Comparison of ENCODE assay signal across 22 cellular contexts in the genomic region with DNA sequence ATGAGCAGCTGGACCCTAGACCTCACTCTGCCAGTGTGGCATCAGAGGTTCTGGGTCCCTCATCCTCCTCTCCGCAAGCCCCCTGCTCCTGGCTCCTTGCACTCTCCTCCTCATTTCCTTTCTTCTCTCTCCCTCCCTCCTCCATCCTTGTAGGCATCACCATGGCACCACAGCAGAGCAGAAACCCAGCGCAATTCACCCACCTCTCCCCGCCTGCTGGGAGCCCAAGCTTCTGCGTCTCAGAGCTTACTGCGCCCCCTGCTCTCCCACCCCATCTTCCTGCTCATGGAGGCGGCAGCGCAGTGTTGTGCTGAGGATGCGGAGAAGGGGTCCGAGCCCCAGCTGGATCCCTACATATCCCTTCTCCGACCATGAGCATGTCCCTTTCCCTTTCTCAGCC. TPM values are rescaled to one million over a fixed set of nuclear protein-coding genes. Genes with fewer than 3 reads are reported as not detected.
"Had no signal": no experiment of that assay in that cellular context is flagged by ENCODE, and none has a peak within 500 bp of the region (broad histone marks: within the 10 kb centered on the region; RNA-seq: fewer than 3 reads in every experiment).

No MANE protein-coding gene starts in this region.

- ATAC-seq: activated CD4-positive, alpha-beta T cell treated with anti-CD3 and anti-CD28 coated beads for 36 hours; foreskin keratinocyte; left ventricle myocardium superior; natural killer cell treated with Interleukin-12 subunit alpha and Interleukin-12 subunit beta and Interleukin-15 and Interleukin-18, amount 100 ng/mL, for 72 hours; right lobe of liver; stimulated activated naive B cell treated with anti-CD40 and anti-IgM and Interleukin-4, amounts not matched to agents 10 μg/mL and 1 μg/mL and 100 μg/mL, for 72 hours; T-helper 17 cell had no signal

- H3K4me3 ChIP-seq: right lobe of liver, skin epidermis had no signal

- DNase-seq: activated B cell treated with CpG ODN at 0.5 μM for 24 hours; activated CD4-positive, alpha-beta T cell treated with anti-CD3 and anti-CD28 coated beads for 36 hours; activated CD4-positive, alpha-beta T cell treated with anti-CD3 and anti-CD28 coated beads, Interleukin-2, amount 50 U/mL, for 4 hours; activated CD8-positive, alpha-beta memory T cell treated with anti-CD3 and anti-CD28 coated beads for 24 hours; activated CD8-positive, alpha-beta memory T cell treated with anti-CD3 and anti-CD28 coated beads, Interleukin-2, amount 50 U/mL, for 48 hours; activated naive CD4-positive, alpha-beta T cell treated with Interleukin-2 at 50 U/mL for 16 hours; activated naive CD8-positive, alpha-beta T cell treated with anti-CD3 and anti-CD28 coated beads for 36 hours; activated T-cell treated with anti-CD3 and anti-CD28 coated beads, Interleukin-2, amount 50 U/mL, for 48 hours; effector CD4-positive, alpha-beta T cell; foreskin keratinocyte; left ventricle myocardium superior; stimulated activated naive B cell treated with anti-CD40 and anti-IgM and Interleukin-4, amounts not matched to agents 10 μg/mL and 1 μg/mL and 100 μg/mL, for 72 hours; T-helper 17 cell; upper lobe of left lung had no signal

- H3K9me3 ChIP-seq: right lobe of liver, upper lobe of left lung had no signal

- H3K4me3 Mint-ChIP-seq: activated B cell treated with CpG ODN at 0.5 μM for 24 hours; activated CD4-positive, alpha-beta T cell treated with anti-CD3 and anti-CD28 coated beads for 36 hours; activated naive CD8-positive, alpha-beta T cell treated with anti-CD3 and anti-CD28 coated beads for 36 hours; natural killer cell treated with Interleukin-12 subunit alpha and Interleukin-12 subunit beta and Interleukin-15 and Interleukin-18, amount 100 ng/mL, for 72 hours; stimulated activated naive B cell treated with anti-CD40 and anti-IgM and Interleukin-4, amounts not matched to agents 10 μg/mL and 1 μg/mL and 100 μg/mL, for 72 hours; T-helper 17 cell had no signal

- H3K36me3 Mint-ChIP-seq: activated naive CD8-positive, alpha-beta T cell treated with anti-CD3 and anti-CD28 coated beads for 36 hours; natural killer cell treated with Interleukin-12 subunit alpha and Interleukin-12 subunit beta and Interleukin-15 and Interleukin-18, amount 100 ng/mL, for 72 hours; stimulated activated naive B cell treated with anti-CD40 and anti-IgM and Interleukin-4, amounts not matched to agents 10 μg/mL and 1 μg/mL and 100 μg/mL, for 72 hours had no signal

- H3K36me3 ChIP-seq: right lobe of liver, upper lobe of left lung had no signal

- H3K9me3 Mint-ChIP-seq: activated B cell treated with CpG ODN at 0.5 μM for 24 hours; activated naive CD8-positive, alpha-beta T cell treated with anti-CD3 and anti-CD28 coated beads for 36 hours; natural killer cell treated with Interleukin-12 subunit alpha and Interleukin-12 subunit beta and Interleukin-15 and Interleukin-18, amount 100 ng/mL, for 72 hours; stimulated activated naive B cell treated with anti-CD40 and anti-IgM and Interleukin-4, amounts not matched to agents 10 μg/mL and 1 μg/mL and 100 μg/mL, for 72 hours had no signal

- H3K27ac ChIP-seq: foreskin keratinocyte, parathyroid adenoma, right lobe of liver, skin epidermis had no signal

- H3K4me1 ChIP-seq: foreskin keratinocyte had no signal

- H3K27ac Mint-ChIP-seq: activated B cell treated with CpG ODN at 0.5 μM for 24 hours; activated CD4-positive, alpha-beta T cell treated with anti-CD3 and anti-CD28 coated beads for 36 hours; activated naive CD8-positive, alpha-beta T cell treated with anti-CD3 and anti-CD28 coated beads for 36 hours; natural killer cell treated with Interleukin-12 subunit alpha and Interleukin-12 subunit beta and Interleukin-15 and Interleukin-18, amount 100 ng/mL, for 72 hours; stimulated activated naive B cell treated with anti-CD40 and anti-IgM and Interleukin-4, amounts not matched to agents 10 μg/mL and 1 μg/mL and 100 μg/mL, for 72 hours; T-helper 17 cell had no signal

RNA-seq across cellular contexts. Expression of a gene that starts 1.7 kb away (rescaled TPM):
- total RNA-seq: activated B cell treated with CpG ODN at 0.5 μM for 24 hours; activated CD4-positive, alpha-beta T cell treated with anti-CD3 and anti-CD28 coated beads for 36 hours; activated naive CD8-positive, alpha-beta T cell treated with anti-CD3 and anti-CD28 coated beads for 36 hours; bronchial epithelial cell; cerebellum; fibroblast of lung; foreskin keratinocyte; glomerular endothelial cell; natural killer cell treated with Interleukin-12 subunit alpha and Interleukin-12 subunit beta and Interleukin-15 and Interleukin-18, amount 100 ng/mL, for 72 hours; right lobe of liver; T-helper 17 cell had no signal
- polyA plus RNA-seq: fibroblast of lung, foreskin keratinocyte had no signal
